8 cellular contexts compared by ENCODE assay signal in the genomic region with DNA sequence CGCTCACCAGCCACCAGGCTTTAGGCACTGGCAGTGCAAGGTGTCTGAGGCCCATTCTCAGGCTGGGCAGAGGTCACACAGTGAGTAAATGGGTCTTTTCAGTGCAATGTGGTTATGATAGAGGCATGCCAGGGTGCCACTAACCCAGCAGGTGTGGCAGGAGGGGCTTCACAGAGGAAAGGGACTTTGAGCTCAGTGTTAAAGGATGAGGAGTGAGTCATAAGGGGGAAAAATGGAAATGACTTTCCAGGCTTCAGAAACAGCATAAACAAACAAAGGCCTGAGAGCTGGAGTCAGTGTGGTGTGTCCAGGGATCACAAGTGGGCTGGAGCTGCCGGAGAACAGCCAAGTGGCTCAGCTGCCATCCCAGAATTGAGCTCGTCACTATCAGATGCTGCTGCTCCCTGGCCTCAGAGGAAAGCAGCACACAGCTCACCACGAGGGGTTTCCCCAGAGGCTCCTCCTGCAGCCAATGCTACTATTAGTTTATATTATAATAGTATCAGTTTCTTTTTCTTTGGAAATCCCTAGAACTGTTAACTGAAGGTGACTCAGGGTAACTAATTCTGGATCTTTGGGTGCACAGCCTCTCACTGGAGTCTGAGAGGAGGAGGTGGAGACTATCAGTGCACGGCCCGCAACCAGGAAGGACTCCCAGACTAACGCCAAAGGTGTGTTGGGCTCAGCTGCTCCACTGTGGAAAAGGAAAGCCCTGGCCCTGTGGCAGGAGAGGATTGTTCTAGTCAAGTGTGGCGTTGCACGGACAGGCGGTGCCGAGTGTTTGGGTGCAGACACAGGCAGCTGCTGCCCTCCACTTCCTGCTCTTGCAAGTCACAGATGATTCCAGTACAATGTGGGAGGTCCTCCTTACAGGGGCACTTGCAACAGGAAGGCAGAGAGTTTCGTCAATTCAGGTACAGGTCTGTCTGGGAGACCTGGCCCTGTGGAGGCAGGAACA. TPM values are rescaled to one million over a fixed set of nuclear protein-coding genes. Genes with fewer than 3 reads are reported as not detected.
DNase-seq lines count a peak whose midpoint lies in the region; ATAC-seq and TF ChIP-seq lines count a peak whose summit lies in the region.

No MANE protein-coding gene starts in this region.

- H3K79me2 ChIP-seq in DOHH2 (ENCODE audit: control insufficient read depth, low read length) (no peaks in the 10 kb centered on the region), fibroblast of lung (ENCODE audit: control insufficient read depth, insufficient read depth, low read length) (no peaks in the 10 kb centered on the region)

- no peaks in the 10 kb centered on the region for H4K20me1 ChIP-seq in DOHH2 (ENCODE audit: control insufficient read depth, insufficient read depth, low read depth, low read length)
- no peaks in the 10 kb centered on the region for H4K20me1 ChIP-seq in fibroblast of lung (ENCODE audit: control insufficient read depth, extremely low read depth, insufficient read depth, low read length)

- TF ChIP-seq CTCF in DOHH2 (IDR thresholded peaks at IDR 0.05; ENCODE audit: low read depth, low read length, poor library complexity, severe bottlenecking) (no peak), fibroblast of lung (conservative IDR thresholded peaks at IDR 0.05 in 1 of 2, IDR thresholded peaks at IDR 0.05 in 1 of 2; ENCODE audit: low read depth in 1 of 2, low read length in 2 of 2) (peak in 1 of 2 donors; percentile 6), testis (IDR thresholded peaks at IDR 0.05) (no peak)

- DNase-seq in MG63: peak; percentile 94
- peak; percentile 33 for DNase-seq in activated CD8-positive, alpha-beta memory T cell treated with anti-CD3 and anti-CD28 coated beads, Interleukin-2, amount 50 U/mL, for 24 hours (ENCODE audit: extremely low read depth)
- DNase-seq in fibroblast of lung (ENCODE audit: low read depth in 2 of 2): peak; percentile 81 to 92
- DNase-seq in occipital lobe (lab: John Stamatoyannopoulos, UW): peak; percentile 53
- peak; percentile 87 for DNase-seq in testis
- no peak for DNase-seq in cortex of kidney (lab: John Stamatoyannopoulos, UW)

- H3K27ac ChIP-seq in DOHH2 (ENCODE audit: low read depth, low read length) (no peak overlapping the region), fibroblast of lung (ENCODE audit: insufficient read depth, low read length) (peak overlapping the region; percentile 80), testis (peak overlapping the region; percentile 68 to 89)

- H3K4me3 ChIP-seq in DOHH2 (ENCODE audit: low read length) (no peak overlapping the region), MG63 (no peak overlapping the region), fibroblast of lung (replicated peaks in 1 of 4; ENCODE audit: control extremely low read depth in 1 of 4, insufficient read depth in 1 of 4, low read depth in 3 of 4, low read length in 4 of 4) (peak overlapping the region in 3 of 4 experiments; percentile 14 to 27 (median 18)), testis (no peak overlapping the region)

- H3K9me2 ChIP-seq in DOHH2 (replicated peaks; ENCODE audit: control insufficient read depth, low read length): no peaks in the 10 kb centered on the region

- 50 to 51% methylated on average over 12 of the region's 12 CpGs for WGBS in testis, 2 donors

- no peaks in the 10 kb centered on the region for H3F3A ChIP-seq in DOHH2 (ENCODE audit: control insufficient read depth, insufficient read depth)

- intact Hi-C loops in testis (cut with DNase I; ENCODE audit: low total_unique reads): no loop called here

- H2AFZ ChIP-seq in fibroblast of lung (ENCODE audit: low read length): peak overlapping the region; percentile 63

- H3K36me3 ChIP-seq in DOHH2 (ENCODE audit: control insufficient read depth, low read length) (no peaks in the 10 kb centered on the region), MG63 (0 out of 2 replicates have a peak, but pooled peaks cover 7% of the 10 kb centered on the region), fibroblast of lung (ENCODE audit: control insufficient read depth, insufficient read depth, low read length) (no peaks in the 10 kb centered on the region), testis (ENCODE audit: low read depth, missing control alignments) (no peaks in the 10 kb centered on the region)

- no peaks in the 10 kb centered on the region for H3K9me3 ChIP-seq in DOHH2 (ENCODE audit: control insufficient read depth, insufficient read depth, low read length)
- H3K9me3 ChIP-seq in MG63: no peaks in the 10 kb centered on the region
- H3K9me3 ChIP-seq in fibroblast of lung (ENCODE audit: control insufficient read depth, insufficient read depth, low read depth, low read length): no peaks in the 10 kb centered on the region
- no peaks in the 10 kb centered on the region for H3K9me3 ChIP-seq in testis

- ATAC-seq in GM21619 (IDR thresholded peaks at IDR 0.05; ENCODE audit: unreplicated experiment): peak; percentile 82

- H3K9ac ChIP-seq in fibroblast of lung (ENCODE audit: insufficient read depth, low read length): no peak overlapping the region

- H3K4me1 ChIP-seq in DOHH2 (ENCODE audit: control insufficient read depth, low read length) (peaks cover 8% of the 10 kb centered on the region), fibroblast of lung (ENCODE audit: control insufficient read depth, extremely low read depth, insufficient read depth, low read length) (peaks cover 20% of the 10 kb centered on the region), testis (peaks cover 29% of the 10 kb centered on the region)

- H3K27me3 ChIP-seq in DOHH2 (ENCODE audit: control insufficient read depth, low read length): no peaks in the 10 kb centered on the region
- no peaks in the 10 kb centered on the region for H3K27me3 ChIP-seq in MG63
- H3K27me3 ChIP-seq in fibroblast of lung (ENCODE audit: control insufficient read depth, insufficient read depth, low read length): no peaks in the 10 kb centered on the region
- no peaks in the 10 kb centered on the region for H3K27me3 ChIP-seq in testis

- peak overlapping the region; percentile 25 for H3K4me2 ChIP-seq in DOHH2 (ENCODE audit: low read length)
- peak overlapping the region; percentile 78 for H3K4me2 ChIP-seq in fibroblast of lung (ENCODE audit: extremely low read depth, insufficient read depth, low read length)

- TF ChIP-seq POLR2A in testis (IDR thresholded peaks at IDR 0.05): no peak

RNA-seq across cellular contexts. Expression of a gene that starts 39.5 kb away (rescaled TPM):
- total RNA-seq in MG63 (2014; rRNA removed; shearing (Covaris generic); ENCODE audit: low replicate concordance): 5.1 TPM in 1 of 2 replicates, not detected in the other
- 4.1 and 6.1 TPM in 2 replicates for total RNA-seq in fibroblast of lung
- polyA plus RNA-seq in fibroblast of lung: 3.6 and 5.7 TPM in 2 replicates
- polyA plus RNA-seq in fibroblast of lung (2012): 5.9 and 7.1 TPM in 2 replicates
- polyA minus RNA-seq in fibroblast of lung (ENCODE audit: low replicate concordance): not detected in 2 replicates
- total RNA-seq in occipital lobe: 5.6 TPM
- 10 to 100 TPM; 11.4 to 16.8 TPM for total RNA-seq in testis
- 15.9 TPM for polyA plus RNA-seq in testis (ENCODE audit: insufficient read depth, low read depth, low replicate concordance)

Comparison
In these comparisons a context has a peak if more than half of its experiments do, and no peak if none do; other contexts are left out.
1. H3K4me3 ChIP-seq: peak in fibroblast of lung (3 of 4); none in DOHH2 (single experiment), MG63 (single experiment) and testis (0 of 2).